ENCODE assay signal across 20 cellular contexts in genomic region chr7:115654384-115655181, GRCh38.
DNase-seq lines count a peak whose midpoint lies in the region; ATAC-seq, FAIRE-seq and TF ChIP-seq lines count a peak whose summit lies in the region.
"Had no signal": no experiment of that assay in that cellular context is flagged by ENCODE, and none has a peak within 500 bp of the region (broad histone marks: within the 10 kb centered on the region; RNA-seq: fewer than 3 reads in every experiment).

No MANE protein-coding gene starts in this region.

- H3K27ac ChIP-seq in foreskin keratinocyte, result no peak overlapping the region
- H3K27ac ChIP-seq: ascending aorta, lower lobe of right lung had no signal

- peaks cover 1% of the 10 kb centered on the region for H3K9me3 Mint-ChIP-seq in glutamatergic neuron (ENCODE audit: unreplicated experiment)

- peak; percentile 75 for ATAC-seq in HG03354 (IDR thresholded peaks at IDR 0.05; ENCODE audit: poor library complexity, severe bottlenecking, unreplicated experiment)
- peak; percentile 35 for ATAC-seq in foreskin keratinocyte
- no peak for ATAC-seq in sciatic nerve
- ATAC-seq: esophagus mucosa, lower lobe of right lung had no signal

- TF ChIP-seq CTCF in foreskin keratinocyte (conservative IDR thresholded peaks at IDR 0.05), result no peak
- no peak for TF ChIP-seq CTCF in glutamatergic neuron (IDR thresholded peaks at IDR 0.05; ENCODE audit: partially characterized antibody, unreplicated experiment)

- FAIRE-seq in GM19239 (lab: Jason Lieb, UNC), result peak; percentile 45
- FAIRE-seq in frontal cortex (lab: Jason Lieb, UNC), result no peak

- no peaks in the 10 kb centered on the region for H3K36me3 Mint-ChIP-seq in glutamatergic neuron (ENCODE audit: unreplicated experiment)

- intact Hi-C loops in sciatic nerve (cut with DNase I), result no loop called here

- H3K27ac Mint-ChIP-seq in glutamatergic neuron (ENCODE audit: unreplicated experiment), result no peak overlapping the region

- no peak overlapping the region for H3K4me3 Mint-ChIP-seq in glutamatergic neuron (ENCODE audit: unreplicated experiment)

- no peaks in the 10 kb centered on the region for H3K27me3 ChIP-seq in foreskin keratinocyte
- H3K27me3 ChIP-seq: ascending aorta had no signal

- H3K4me1 Mint-ChIP-seq in glutamatergic neuron (ENCODE audit: low read depth, unreplicated experiment), result no peaks in the 10 kb centered on the region

- peak; percentile 88 for DNase-seq in ACHN
- no peak for DNase-seq in GM19239 (ENCODE audit: insufficient read length, low spot score)
- no peak for DNase-seq in foreskin keratinocyte
- no peak for DNase-seq in GM19238 (ENCODE audit: insufficient read length, low spot score)
- DNase-seq in frontal cortex (ENCODE audit: low spot score in 2 of 2), result no peak
- DNase-seq in sciatic nerve (ENCODE audit: low spot score), result no peak
- DNase-seq in glutamatergic neuron, result no peak
- DNase-seq: activated CD8-positive, alpha-beta memory T cell treated with anti-CD3 and anti-CD28 coated beads for 24 hours; activated effector memory CD4-positive, alpha-beta T cell treated with Interleukin-2 at 50 U/mL for 16 hours; dermis blood vessel endothelial cell; lower lobe of right lung; NCI-H146; NCI-H510A treated with DMSO at 0.1 percent for 48 hours; OCI-M1; retina; SK-N-SH; stimulated activated CD4-positive, alpha-beta T cell treated with anti-CD3 and anti-CD28 coated beads, Interleukin-2, amount 100 ng/mL, for 24 hours had no signal

- in situ Hi-C loops in ACHN (cut with HindIII; ENCODE audit: low pct_ligation_motif_present, low pct_unique_long_range_greater_than_20kb, low sequenced_read_pairs), result no loop called here

- no peaks in the 10 kb centered on the region for H3K4me1 ChIP-seq in foreskin keratinocyte
- H3K4me1 ChIP-seq: ascending aorta, lower lobe of right lung had no signal

- no peaks in the 10 kb centered on the region for H3K27me3 Mint-ChIP-seq in glutamatergic neuron (ENCODE audit: unreplicated experiment)
